Comparison of ENCODE assay signal across 12 cellular contexts in the genomic region with DNA sequence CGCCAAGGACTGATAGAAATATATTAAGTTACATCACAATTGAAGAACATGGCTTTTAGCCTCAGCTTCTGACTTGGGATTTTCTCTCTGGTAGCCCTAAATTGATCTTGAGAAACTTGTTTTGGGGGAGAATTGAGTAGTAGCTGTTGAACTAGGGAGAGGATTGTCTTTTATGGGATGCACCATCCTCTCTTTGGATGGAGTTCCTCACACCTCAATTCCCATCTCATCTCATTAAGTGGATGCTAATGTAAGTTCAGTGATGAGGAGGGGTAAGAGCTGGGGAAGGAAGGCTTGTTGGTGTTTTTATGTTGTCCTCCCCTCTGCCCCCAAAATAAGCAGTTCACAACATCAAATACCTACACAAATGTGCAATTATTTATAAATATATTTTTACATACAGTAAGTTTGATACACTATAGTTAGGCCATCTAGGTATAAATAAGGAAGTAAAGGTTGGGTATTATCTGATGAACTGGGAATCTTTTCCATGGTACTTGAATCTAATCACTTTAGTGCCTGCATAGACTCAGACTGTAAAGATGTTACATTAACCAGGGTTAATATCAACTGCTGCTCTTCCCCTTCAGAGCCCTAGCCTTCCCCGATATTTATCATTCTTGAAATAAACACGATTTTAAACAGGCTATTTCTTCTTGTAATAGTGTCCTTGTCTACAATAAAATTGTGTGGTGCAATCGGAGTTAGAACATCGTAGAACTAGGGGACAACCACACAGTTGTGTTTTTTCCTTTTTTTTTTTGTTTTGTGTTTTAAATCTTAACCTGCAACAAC. TPM values are rescaled to one million over a fixed set of nuclear protein-coding genes. Genes with fewer than 3 reads are reported as not detected.
DNase-seq lines count a peak whose midpoint lies in the region; ATAC-seq and TF ChIP-seq lines count a peak whose summit lies in the region.
"Had no signal": no experiment of that assay in that cellular context is flagged by ENCODE, and none has a peak within 500 bp of the region (broad histone marks: within the 10 kb centered on the region; RNA-seq: fewer than 3 reads in every experiment).

No MANE protein-coding gene starts in this region.

- H3K9me3 Mint-ChIP-seq in chondrocyte (ENCODE audit: low read depth): no peaks in the 10 kb centered on the region
- H3K9me3 Mint-ChIP-seq: IgD-negative memory B cell; stimulated activated naive CD8-positive, alpha-beta T cell treated with anti-CD3 and anti-CD28 coated beads, Interleukin-15, Interleukin-2, amounts not matched to agents 100 ng/mL and 50 ng/mL, for 24 hours had no signal

- TF ChIP-seq CTCF in HFF-Myc (IDR thresholded peaks at IDR 0.05; ENCODE audit: low read depth, low read length, missing control alignments): no peak
- TF ChIP-seq CTCF in chondrocyte (IDR thresholded peaks at IDR 0.05): no peak
- no peak for TF ChIP-seq CTCF in thoracic aorta (IDR thresholded peaks at IDR 0.05)

- peaks cover 68% of the 10 kb centered on the region for H3K4me1 Mint-ChIP-seq in chondrocyte (ENCODE audit: low read depth)

- DNase-seq in HFF-Myc (ENCODE audit: extremely low read depth, low read depth): no peak
- no peak for DNase-seq in chondrocyte (ENCODE audit: low spot score)
- DNase-seq in thoracic aorta (ENCODE audit: low spot score): no peak
- DNase-seq in stimulated activated CD4-positive, alpha-beta T cell treated with anti-CD3 and anti-CD28 coated beads, Interleukin-1b, Interleukin-23, amount 100 ng/mL, for 48 hours: no peak
- DNase-seq: naive B cell, NCI-H1930 had no signal

- H3K27ac ChIP-seq in layer of hippocampus (ENCODE audit: low read depth, low read length) (peak overlapping the region; percentile 36), thoracic aorta (peak overlapping the region; percentile 94 to 99)

- H3K4me3 ChIP-seq in HFF-Myc (replicated peaks; ENCODE audit: low read depth, low read length) (peak overlapping the region; percentile 89), thoracic aorta (peak overlapping the region; percentile 90)

- peaks cover under 1% of the 10 kb centered on the region for H3K36me3 ChIP-seq in thoracic aorta

- peaks cover 8 to 51% of the 10 kb centered on the region in 2 donors for H3K4me1 ChIP-seq in thoracic aorta (ENCODE audit: control insufficient read depth in 1 of 2, low read depth in 2 of 2)

- H3K27me3 Mint-ChIP-seq in chondrocyte (ENCODE audit: low read depth): no peaks in the 10 kb centered on the region

- peaks cover 10% of the 10 kb centered on the region for H3K36me3 Mint-ChIP-seq in chondrocyte (ENCODE audit: low read depth)
- H3K36me3 Mint-ChIP-seq: IgD-negative memory B cell, naive B cell had no signal

- no peaks in the 10 kb centered on the region for H3K9me3 ChIP-seq in thoracic aorta

- H3K27me3 ChIP-seq in layer of hippocampus (ENCODE audit: control insufficient read depth, insufficient read depth, low read length): peaks cover 2% of the 10 kb centered on the region
- H3K27me3 ChIP-seq in thoracic aorta (replicated peaks; ENCODE audit: insufficient read depth): no peaks in the 10 kb centered on the region

- peak overlapping the region; percentile 98 for H3K27ac Mint-ChIP-seq in chondrocyte (ENCODE audit: unreplicated experiment)
- H3K27ac Mint-ChIP-seq: IgD-negative memory B cell; naive B cell; stimulated activated naive CD8-positive, alpha-beta T cell treated with anti-CD3 and anti-CD28 coated beads, Interleukin-15, Interleukin-2, amounts not matched to agents 100 ng/mL and 50 ng/mL, for 24 hours had no signal

- H3K4me3 Mint-ChIP-seq in chondrocyte (ENCODE audit: unreplicated experiment): peak overlapping the region; percentile 91
- H3K4me3 Mint-ChIP-seq: IgD-negative memory B cell; naive B cell; stimulated activated naive CD8-positive, alpha-beta T cell treated with anti-CD3 and anti-CD28 coated beads, Interleukin-15, Interleukin-2, amounts not matched to agents 100 ng/mL and 50 ng/mL, for 24 hours had no signal

- ATAC-seq in thoracic aorta (ENCODE audit: insufficient number of reproducible peaks, low FRiP score, low read depth) (no peak), HG03442 (IDR thresholded peaks at IDR 0.05; ENCODE audit: unreplicated experiment) (no peak), GM18498 (IDR thresholded peaks at IDR 0.05; ENCODE audit: unreplicated experiment) (no peak), HG02798 (IDR thresholded peaks at IDR 0.05; ENCODE audit: poor library complexity, unreplicated experiment) (no peak)

RNA-seq across cellular contexts. Expression of gene GJA1, which starts 4.2 kb away (rescaled TPM):
- 194 to 296 TPM (median 295 TPM) in 3 replicates for total RNA-seq in chondrocyte
- total RNA-seq in thoracic aorta: 100 to 1,000 TPM; 199 to 281 TPM
